Comparison of ENCODE assay signal across 8 cellular contexts in the genomic region with DNA sequence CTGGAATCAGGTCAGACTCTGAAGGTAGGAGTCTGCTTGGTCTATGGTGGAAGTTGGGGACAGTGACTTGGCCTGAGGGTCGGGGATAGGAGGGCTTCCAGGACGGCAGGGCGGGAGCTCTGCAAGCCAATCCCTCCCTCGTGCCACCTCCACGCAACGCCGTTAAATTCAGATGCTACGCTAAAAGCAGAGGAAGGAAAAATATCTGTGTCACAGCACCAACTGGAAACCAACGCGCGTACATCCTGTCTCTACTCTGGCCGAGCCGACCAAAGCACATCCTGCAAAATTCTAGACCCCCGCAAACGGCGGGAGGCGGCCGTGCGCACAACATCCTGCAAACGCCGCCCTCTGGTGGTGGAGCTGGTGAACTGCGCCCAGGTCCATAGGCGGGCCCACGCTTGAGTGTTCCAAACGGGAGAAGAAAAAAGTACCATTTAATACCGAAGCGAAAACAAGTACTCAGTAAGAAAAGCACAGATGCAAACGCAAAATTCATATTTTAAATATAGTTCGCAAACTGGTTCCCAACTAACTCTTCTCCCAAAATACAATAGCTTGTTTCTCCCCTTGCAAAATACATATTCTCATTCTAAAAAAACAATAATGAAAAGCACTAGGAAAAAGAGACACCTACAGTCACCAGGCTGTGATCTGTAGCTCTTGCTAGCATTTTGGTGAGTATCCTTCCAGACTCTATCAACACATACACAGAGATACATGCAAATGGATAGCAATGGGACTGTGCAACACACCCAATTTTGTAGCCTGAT. TPM values are rescaled to one million over a fixed set of nuclear protein-coding genes. Genes with fewer than 3 reads are reported as not detected.
DNase-seq lines count a peak whose midpoint lies in the region; ATAC-seq and TF ChIP-seq lines count a peak whose summit lies in the region.

No MANE protein-coding gene starts in this region.

- no peaks in the 10 kb centered on the region for H3K36me3 Mint-ChIP-seq in activated T-cell treated with anti-CD3 and anti-CD28 coated beads, Interleukin-2, amount 50 U/mL, for 4 hours (ENCODE audit: insufficient read depth)
- H3K36me3 Mint-ChIP-seq in natural killer cell treated with Interleukin-12 subunit alpha and Interleukin-12 subunit beta and Interleukin-15 and Interleukin-18, amount 100 ng/mL, for 72 hours, result no peaks in the 10 kb centered on the region
- peaks cover 0 to 3% of the 10 kb centered on the region in 2 donors for H3K36me3 Mint-ChIP-seq in stimulated activated naive B cell treated with anti-CD40 and anti-IgM and Interleukin-4, amounts not matched to agents 10 μg/mL and 1 μg/mL and 100 μg/mL, for 72 hours

- no peak overlapping the region for H3K27ac ChIP-seq in C4-2B
- no peak overlapping the region for H3K27ac ChIP-seq in PC-3 (ENCODE audit: low read length)
- no peak overlapping the region for H3K27ac ChIP-seq in fibroblast of lung (ENCODE audit: insufficient read depth, low read length)

- intact Hi-C loops in PC-3 (cut with micrococcal nuclease), result loop anchor here (1.0 to 10.0 kb wide), 2 partner anchors 106 to 1433 kb away; no protein-coding TSS in a partner anchor

- peak overlapping the region; percentile 45 for H3K4me3 ChIP-seq in PC-3 (ENCODE audit: low read length)
- peak overlapping the region; percentile 6 to 50 (median 15) for H3K4me3 ChIP-seq in fibroblast of lung (replicated peaks in 1 of 4; ENCODE audit: control extremely low read depth in 1 of 4, insufficient read depth in 1 of 4, low read depth in 3 of 4, low read length in 4 of 4)

- H3K9me3 ChIP-seq in PC-3 (ENCODE audit: low read length) (no peaks in the 10 kb centered on the region), fibroblast of lung (ENCODE audit: control insufficient read depth, insufficient read depth, low read depth, low read length) (no peaks in the 10 kb centered on the region)

- H3K4me3 Mint-ChIP-seq in activated T-cell treated with anti-CD3 and anti-CD28 coated beads, Interleukin-2, amount 50 U/mL, for 4 hours, result peak overlapping the region; percentile 47
- peak overlapping the region; percentile 58 for H3K4me3 Mint-ChIP-seq in natural killer cell treated with Interleukin-12 subunit alpha and Interleukin-12 subunit beta and Interleukin-15 and Interleukin-18, amount 100 ng/mL, for 72 hours
- H3K4me3 Mint-ChIP-seq in stimulated activated naive B cell treated with anti-CD40 and anti-IgM and Interleukin-4, amounts not matched to agents 10 μg/mL and 1 μg/mL and 100 μg/mL, for 72 hours, result peak overlapping the region; percentile 47 to 68

- H3K4me1 ChIP-seq in PC-3 (ENCODE audit: insufficient read depth, low read length), result no peaks in the 10 kb centered on the region
- H3K4me1 ChIP-seq in fibroblast of lung (ENCODE audit: control insufficient read depth, extremely low read depth, insufficient read depth, low read length), result peaks cover 4% of the 10 kb centered on the region

- DNase-seq in PC-3 (peak; percentile 70), fibroblast of lung (ENCODE audit: low read depth in 2 of 2) (peak; percentile 63 to 70)
- DNase-seq in activated T-cell treated with anti-CD3 and anti-CD28 coated beads, Interleukin-2, amount 50 U/mL, for 4 hours, result peak; percentile 67
- DNase-seq in natural killer cell treated with Interleukin-12 subunit alpha and Interleukin-12 subunit beta and Interleukin-15 and Interleukin-18, amount 100 ng/mL, for 72 hours (ENCODE audit: low spot score), result peak; percentile 78
- peak; percentile 41 for DNase-seq in stimulated activated naive B cell treated with anti-CD40 and anti-IgM and Interleukin-4, amounts not matched to agents 10 μg/mL and 1 μg/mL and 100 μg/mL, for 72 hours

- H4K20me1 ChIP-seq in PC-3 (ENCODE audit: low read length) (no peaks in the 10 kb centered on the region), fibroblast of lung (ENCODE audit: control insufficient read depth, extremely low read depth, insufficient read depth, low read length) (no peaks in the 10 kb centered on the region)

- H3K4me2 ChIP-seq in PC-3 (ENCODE audit: low read length) (peak overlapping the region; percentile 74), fibroblast of lung (ENCODE audit: extremely low read depth, insufficient read depth, low read length) (peak overlapping the region; percentile 55)

- no peaks in the 10 kb centered on the region for H3K9me3 Mint-ChIP-seq in activated T-cell treated with anti-CD3 and anti-CD28 coated beads, Interleukin-2, amount 50 U/mL, for 4 hours
- no peaks in the 10 kb centered on the region for H3K9me3 Mint-ChIP-seq in natural killer cell treated with Interleukin-12 subunit alpha and Interleukin-12 subunit beta and Interleukin-15 and Interleukin-18, amount 100 ng/mL, for 72 hours
- peaks cover 0 to under 1% of the 10 kb centered on the region in 2 donors for H3K9me3 Mint-ChIP-seq in stimulated activated naive B cell treated with anti-CD40 and anti-IgM and Interleukin-4, amounts not matched to agents 10 μg/mL and 1 μg/mL and 100 μg/mL, for 72 hours

- no TSS peak for BruUV-seq in PC-3 (replicated peaks; lab: Mats Ljungman, UMichigan)

- POLR2A ChIA-PET in PC-3 (lab: Charles Lee; ENCODE audit: unreplicated experiment), result no interaction called here

- H3K4me1 Mint-ChIP-seq in activated T-cell treated with anti-CD3 and anti-CD28 coated beads, Interleukin-2, amount 50 U/mL, for 4 hours (ENCODE audit: low read depth), result peaks cover 14% of the 10 kb centered on the region
- H3K4me1 Mint-ChIP-seq in natural killer cell treated with Interleukin-12 subunit alpha and Interleukin-12 subunit beta and Interleukin-15 and Interleukin-18, amount 100 ng/mL, for 72 hours (ENCODE audit: low read depth in 2 of 2), result peaks cover 0 to 11% of the 10 kb centered on the region in 2 donors
- H3K4me1 Mint-ChIP-seq in stimulated activated naive B cell treated with anti-CD40 and anti-IgM and Interleukin-4, amounts not matched to agents 10 μg/mL and 1 μg/mL and 100 μg/mL, for 72 hours, result peaks cover 0 to 8% of the 10 kb centered on the region in 2 donors

- H2AFZ ChIP-seq in PC-3 (ENCODE audit: low read length), result peak overlapping the region; percentile 77
- peak overlapping the region; percentile 68 for H2AFZ ChIP-seq in fibroblast of lung (ENCODE audit: low read length)

- H3K27me3 ChIP-seq in PC-3 (ENCODE audit: low read length), result no peaks in the 10 kb centered on the region
- H3K27me3 ChIP-seq in fibroblast of lung (ENCODE audit: control insufficient read depth, insufficient read depth, low read length), result no peaks in the 10 kb centered on the region

- ATAC-seq in GM19372 (IDR thresholded peaks at IDR 0.05; ENCODE audit: low read depth, unreplicated experiment), result peak; percentile 78
- ATAC-seq in HG03565 (IDR thresholded peaks at IDR 0.05; ENCODE audit: unreplicated experiment), result peak; percentile 85
- peak; percentile 82 for ATAC-seq in PC-3
- peak; percentile 78 to 90 for ATAC-seq in activated T-cell treated with anti-CD3 and anti-CD28 coated beads, Interleukin-2, amount 50 U/mL, for 4 hours
- peak; percentile 85 for ATAC-seq in natural killer cell treated with Interleukin-12 subunit alpha and Interleukin-12 subunit beta and Interleukin-15 and Interleukin-18, amount 100 ng/mL, for 72 hours
- ATAC-seq in stimulated activated naive B cell treated with anti-CD40 and anti-IgM and Interleukin-4, amounts not matched to agents 10 μg/mL and 1 μg/mL and 100 μg/mL, for 72 hours (replicated peaks), result peak; percentile 68 to 72

- H3K9me2 ChIP-seq in PC-3 (replicated peaks; ENCODE audit: low read length), result no peaks in the 10 kb centered on the region

- H3F3A ChIP-seq in PC-3 (ENCODE audit: low read length, unreplicated experiment), result no peaks in the 10 kb centered on the region

- no peak overlapping the region for H3K27ac Mint-ChIP-seq in natural killer cell treated with Interleukin-12 subunit alpha and Interleukin-12 subunit beta and Interleukin-15 and Interleukin-18, amount 100 ng/mL, for 72 hours
- no peak overlapping the region for H3K27ac Mint-ChIP-seq in stimulated activated naive B cell treated with anti-CD40 and anti-IgM and Interleukin-4, amounts not matched to agents 10 μg/mL and 1 μg/mL and 100 μg/mL, for 72 hours

- H3K36me3 ChIP-seq in PC-3 (ENCODE audit: low read depth, low read length) (no peaks in the 10 kb centered on the region), fibroblast of lung (ENCODE audit: control insufficient read depth, insufficient read depth, low read length) (no peaks in the 10 kb centered on the region)

- H3K79me2 ChIP-seq in PC-3 (ENCODE audit: low read length) (no peaks in the 10 kb centered on the region), fibroblast of lung (ENCODE audit: control insufficient read depth, insufficient read depth, low read length) (no peaks in the 10 kb centered on the region)

- TF ChIP-seq CTCF in C4-2B (conservative IDR thresholded peaks at IDR 0.05) (peak; percentile 99), PC-3 (conservative IDR thresholded peaks at IDR 0.05; ENCODE audit: low read depth, low read length) (peak; percentile 90), fibroblast of lung (conservative IDR thresholded peaks at IDR 0.05 in 1 of 2, IDR thresholded peaks at IDR 0.05 in 1 of 2; ENCODE audit: low read depth in 1 of 2, low read length in 2 of 2) (peak; percentile 97 to 99)

- H3K27me3 Mint-ChIP-seq in activated T-cell treated with anti-CD3 and anti-CD28 coated beads, Interleukin-2, amount 50 U/mL, for 4 hours (ENCODE audit: low read depth), result peaks cover 26% of the 10 kb centered on the region
- H3K27me3 Mint-ChIP-seq in natural killer cell treated with Interleukin-12 subunit alpha and Interleukin-12 subunit beta and Interleukin-15 and Interleukin-18, amount 100 ng/mL, for 72 hours, result peaks cover 3% of the 10 kb centered on the region in 2 donors
- H3K27me3 Mint-ChIP-seq in stimulated activated naive B cell treated with anti-CD40 and anti-IgM and Interleukin-4, amounts not matched to agents 10 μg/mL and 1 μg/mL and 100 μg/mL, for 72 hours, result peaks cover 20 to 23% of the 10 kb centered on the region in 2 donors

- CTCF ChIA-PET in PC-3 (lab: Charles Lee), result interaction anchor here (0.6 to 1.1 kb wide), 2 partner anchors 106 to 199 kb away, joined by 3 to 8 read pairs; no protein-coding TSS in a partner anchor

- H3K9ac ChIP-seq in PC-3 (ENCODE audit: low read length), result no peak overlapping the region
- no peak overlapping the region for H3K9ac ChIP-seq in fibroblast of lung (ENCODE audit: insufficient read depth, low read length)

RNA-seq across cellular contexts. Expression of a gene that starts 45.7 kb away (rescaled TPM):
- total RNA-seq in PC-3 (2014; rRNA removed) (1.8 and 3.1 TPM in 2 replicates), fibroblast of lung (9.5 and 15.7 TPM in 2 replicates)
- total RNA-seq in activated T-cell treated with anti-CD3 and anti-CD28 coated beads, Interleukin-2, amount 50 U/mL, for 4 hours, result under 1 TPM; 0.15 to 0.45 (median 0.16) TPM
- 14.4 and 16.9 TPM in 2 replicates for polyA plus RNA-seq in fibroblast of lung
- polyA plus RNA-seq in fibroblast of lung (2012), result 10.8 and 12.3 TPM in 2 replicates
- polyA minus RNA-seq in fibroblast of lung (ENCODE audit: low replicate concordance), result 16.5 and 34.2 TPM in 2 replicates
- under 1 TPM in 1 of 2 donors, not detected in 1; 0.08 TPM for total RNA-seq in natural killer cell treated with Interleukin-12 subunit alpha and Interleukin-12 subunit beta and Interleukin-15 and Interleukin-18, amount 100 ng/mL, for 72 hours
